In the genomic region with DNA sequence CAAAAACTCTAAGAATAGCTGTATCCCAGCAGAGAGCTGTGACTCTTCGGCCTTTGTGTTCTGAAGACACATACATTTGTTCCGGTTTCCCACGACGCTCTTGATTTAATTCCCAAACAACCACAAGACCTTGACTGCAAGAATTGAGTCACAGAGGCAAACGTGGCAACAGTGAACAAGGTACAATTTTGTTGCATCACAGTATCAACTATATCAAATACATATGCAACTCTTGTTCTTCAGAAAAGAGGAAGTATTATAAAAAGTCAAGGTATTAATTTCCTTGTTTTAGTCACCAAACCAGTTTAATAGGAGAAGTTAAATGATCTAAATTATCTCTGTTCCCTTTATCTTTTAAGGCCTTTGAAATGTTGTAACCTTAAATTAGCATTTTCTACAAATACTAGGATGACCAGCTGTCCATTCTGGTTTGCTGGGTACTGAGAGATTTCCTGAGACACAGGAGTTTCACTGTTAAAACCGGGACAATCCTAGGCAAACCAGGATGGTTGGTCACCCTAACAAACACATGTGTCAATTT, we compare ENCODE assay signal across 12 cellular contexts. TPM values are rescaled to one million over a fixed set of nuclear protein-coding genes. Genes with fewer than 3 reads are reported as not detected.
DNase-seq lines count a peak whose midpoint lies in the region; ATAC-seq, FAIRE-seq and TF ChIP-seq lines count a peak whose summit lies in the region.
"Had no signal": no experiment of that assay in that cellular context is flagged by ENCODE, and none has a peak within 500 bp of the region (broad histone marks: within the 10 kb centered on the region; RNA-seq: fewer than 3 reads in every experiment).

No MANE protein-coding gene starts in this region.

- no peaks in the 10 kb centered on the region for H3K9me3 Mint-ChIP-seq in mesothelial cell of epicardium
- H3K9me3 Mint-ChIP-seq in T-helper 2 cell treated with Interferon-gamma antibody and Interleukin-4, amounts not matched to agents 5 μg/mL and 100 μg/mL, for 36 hours = no peaks in the 10 kb centered on the region

- H3K27me3 Mint-ChIP-seq in mesothelial cell of epicardium (ENCODE audit: low read depth) = no peaks in the 10 kb centered on the region
- H3K27me3 Mint-ChIP-seq in T-helper 2 cell treated with Interferon-gamma antibody and Interleukin-4, amounts not matched to agents 5 μg/mL and 100 μg/mL, for 36 hours (ENCODE audit: low read depth) = no peaks in the 10 kb centered on the region

- no peak overlapping the region for H3K4me3 Mint-ChIP-seq in mesothelial cell of epicardium
- no peak overlapping the region for H3K4me3 Mint-ChIP-seq in T-helper 2 cell treated with Interferon-gamma antibody and Interleukin-4, amounts not matched to agents 5 μg/mL and 100 μg/mL, for 36 hours

- ATAC-seq in HG02870 (IDR thresholded peaks at IDR 0.05; ENCODE audit: unreplicated experiment) (peak; percentile 64), HG02571 (IDR thresholded peaks at IDR 0.05; ENCODE audit: unreplicated experiment) (no peak), HG03039 (IDR thresholded peaks at IDR 0.05; ENCODE audit: unreplicated experiment) (no peak)

- TF ChIP-seq CTCF in mesothelial cell of epicardium (IDR thresholded peaks at IDR 0.05; ENCODE audit: unreplicated experiment) = no peak

- peaks cover 19% of the 10 kb centered on the region for H3K36me3 Mint-ChIP-seq in mesothelial cell of epicardium
- peaks cover 48% of the 10 kb centered on the region for H3K36me3 Mint-ChIP-seq in T-helper 2 cell treated with Interferon-gamma antibody and Interleukin-4, amounts not matched to agents 5 μg/mL and 100 μg/mL, for 36 hours (ENCODE audit: low read depth)

- FAIRE-seq in GM12891 (lab: Jason Lieb, UNC) = peak; percentile 47
- FAIRE-seq: H1 had no signal

- TF ChIP-seq POLR2A in GM12891 (IDR thresholded peaks at IDR 0.05; ENCODE audit: low read depth, low read length) = no peak

- DNase-seq in GM12891 (ENCODE audit: insufficient read length, low spot score) (no peak), SIG-M5 treated with dmso at 0.1 percent for 504 hours (lab: John Stamatoyannopoulos, UW; ENCODE audit: unreplicated experiment) (peak; percentile 66), mesothelial cell of epicardium (ENCODE audit: low spot score in 2 of 2, unreplicated experiment in 2 of 2) (no peak), C1 segment of cervical spinal cord (lab: John Stamatoyannopoulos, UW) (no peak)
- no peak for DNase-seq in T-helper 2 cell treated with Interferon-gamma antibody and Interleukin-4, amounts not matched to agents 5 μg/mL and 100 μg/mL, for 36 hours (ENCODE audit: low spot score)
- DNase-seq: activated T-cell treated with anti-CD3 and anti-CD28 coated beads for 4 hours, MG63, thyroid gland had no signal

- peak overlapping the region; percentile 76 for H3K27ac Mint-ChIP-seq in mesothelial cell of epicardium
- no peak overlapping the region for H3K27ac Mint-ChIP-seq in T-helper 2 cell treated with Interferon-gamma antibody and Interleukin-4, amounts not matched to agents 5 μg/mL and 100 μg/mL, for 36 hours

- peaks cover 26% of the 10 kb centered on the region for H3K4me1 Mint-ChIP-seq in mesothelial cell of epicardium
- H3K4me1 Mint-ChIP-seq in T-helper 2 cell treated with Interferon-gamma antibody and Interleukin-4, amounts not matched to agents 5 μg/mL and 100 μg/mL, for 36 hours (ENCODE audit: low read depth) = peaks cover 5% of the 10 kb centered on the region

TF ChIP-seq in GM12891, 5 proteins besides CTCF, POLR2A, EP300 and RAD21:
- TF ChIP-seq PAX5 (IDR thresholded peaks at IDR 0.05; ENCODE audit: insufficient read depth, low read length, severe bottlenecking) (no peak), SPI1 (IDR thresholded peaks at IDR 0.05; ENCODE audit: low read depth, low read length) (peak; percentile 31; the same call in 1 of the 2 replicates)

RNA-seq across cellular contexts. Expression of gene HPS5, which starts 11.1 kb away (rescaled TPM):
- polyA plus RNA-seq in GM12891 (2012; ENCODE audit: low read depth, missing spikeins) = 12.1 TPM
- 19.6 to 21.5 TPM (median 21.4 TPM) in 3 replicates for total RNA-seq in mesothelial cell of epicardium

RNA-seq across cellular contexts. Expression of gene GTF2H1, which starts 11.5 kb away (rescaled TPM):
- polyA plus RNA-seq in GM12891 (2012; ENCODE audit: low read depth, missing spikeins) = 22.0 TPM
- 45.9 to 47.8 TPM (median 46.2 TPM) in 3 replicates for total RNA-seq in mesothelial cell of epicardium

RNA-seq across cellular contexts. Expression of gene SAA1, which starts 44.8 kb away (rescaled TPM):
- not detected for polyA plus RNA-seq in GM12891 (2012; ENCODE audit: low read depth, missing spikeins)
- total RNA-seq in mesothelial cell of epicardium = not detected in 3 replicates
- total RNA-seq: H1 had no signal
